ENCODE assay signal across 10 cellular contexts in the genomic region with DNA sequence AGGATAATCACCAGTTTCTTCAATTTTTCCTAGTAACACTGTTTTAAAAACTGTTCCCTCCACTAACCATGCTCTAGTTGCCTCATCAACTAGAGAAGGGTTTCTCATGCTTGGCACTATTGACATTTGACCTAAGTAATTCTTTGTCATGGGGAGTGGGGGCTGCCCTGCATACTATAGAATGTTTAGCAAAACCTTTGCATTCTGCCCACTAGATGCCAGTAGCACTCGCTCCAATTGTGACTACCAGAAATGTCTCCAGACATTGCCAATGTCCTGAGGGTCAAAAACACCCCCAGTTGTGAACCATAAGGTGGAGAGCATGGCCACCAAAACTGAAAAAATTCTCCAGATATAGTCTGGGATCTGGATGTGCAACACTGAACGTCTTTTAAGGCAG. TPM values are rescaled to one million over a fixed set of nuclear protein-coding genes. Genes with fewer than 3 reads are reported as not detected.
A peak's percentile ranks its signal among the peaks of the same experiment; 100 is the strongest.
DNase-seq lines count a peak whose midpoint lies in the region; ATAC-seq, FAIRE-seq and TF ChIP-seq lines count a peak whose summit lies in the region.
"Had no signal": no experiment of that assay in that cellular context is flagged by ENCODE, and none has a peak within 500 bp of the region (broad histone marks: within the 10 kb centered on the region; RNA-seq: fewer than 3 reads in every experiment).

No MANE protein-coding gene starts in this region.

- H3K27ac ChIP-seq in AG04450 (ENCODE audit: low read depth, low read length) (no peak overlapping the region), Panc1 (ENCODE audit: low read length) (no peak overlapping the region)
- H3K27ac ChIP-seq: heart left ventricle had no signal

- H3K27me3 ChIP-seq in AG04450 (ENCODE audit: control insufficient read depth, insufficient read depth, low read length) (no peaks in the 10 kb centered on the region), Panc1 (ENCODE audit: control insufficient read depth, insufficient read depth, low read length) (peaks cover 21% of the 10 kb centered on the region)
- H3K27me3 ChIP-seq: heart left ventricle had no signal

- BruUV-seq in Panc1 (replicated peaks; lab: Mats Ljungman, UMichigan), result no TSS peak

- in situ Hi-C loops in Panc1 (cut with HindIII; ENCODE audit: low pct_unique_long_range_greater_than_20kb, low sequenced_read_pairs), result no loop called here

- POLR2A ChIA-PET in AG04450 (lab: Yijun Ruan, JAX), result no interaction called here
- POLR2A ChIA-PET in Panc1 (lab: Charles Lee), result no interaction called here

- H3K4me3 ChIP-seq in AG04450 (ENCODE audit: low read depth, low read length) (no peak overlapping the region), Panc1 (ENCODE audit: low read depth in 2 of 2, low read length in 2 of 2) (no peak overlapping the region)
- H3K4me3 ChIP-seq: heart left ventricle had no signal

- H3K9me3 ChIP-seq in AG04450 (ENCODE audit: control insufficient read depth, insufficient read depth, low read length) (no peaks in the 10 kb centered on the region), Panc1 (ENCODE audit: control insufficient read depth, insufficient read depth, low read depth, low read length) (no peaks in the 10 kb centered on the region)
- H3K9me3 ChIP-seq: heart left ventricle had no signal

- no peaks in the 10 kb centered on the region for H3K36me3 ChIP-seq in Panc1 (ENCODE audit: control insufficient read depth, insufficient read depth, low read length)
- H3K36me3 ChIP-seq: heart left ventricle had no signal

- H3K4me1 ChIP-seq in Panc1 (ENCODE audit: control insufficient read depth, insufficient read depth, low read length), result no peaks in the 10 kb centered on the region; the same call in 1 of the 2 replicates

- no peak for DNase-seq in AG04450 (ENCODE audit: low read depth, low spot score)
- DNase-seq in Panc1 (ENCODE audit: low read depth, low spot score), result no peak
- peak; percentile 9 for DNase-seq in fibroblast of gingiva (ENCODE audit: low read depth)
- DNase-seq in urothelium cell line (ENCODE audit: low spot score), result no peak
- DNase-seq in NCI-H345 treated with DMSO at 0.1 percent for 48 hours (lab: John Stamatoyannopoulos, UW; ENCODE audit: unreplicated experiment), result no peak
- DNase-seq in hepatic stellate cell (ENCODE audit: low spot score), result no peak
- no peak for DNase-seq in AG08395 (ENCODE audit: low spot score)
- DNase-seq: DMS153, heart left ventricle had no signal

- ATAC-seq in Panc1, result 0 out of 2 replicates have a peak, but pooled peaks have one; percentile 62
- ATAC-seq: heart left ventricle had no signal

- intact Hi-C loops in Panc1 (cut with micrococcal nuclease; ENCODE audit: unreplicated experiment), result no loop called here

- TF ChIP-seq CTCF in AG04450 (IDR thresholded peaks at IDR 0.05; ENCODE audit: low read depth, low read length) (peak; percentile 28; the same call in 1 of the 2 replicates), GM12872 (IDR thresholded peaks at IDR 0.05; ENCODE audit: insufficient read depth, low read depth, low read length) (peak; percentile 50), Panc1 (IDR thresholded peaks at IDR 0.05) (peak; percentile 48)

- FAIRE-seq in urothelium cell line (lab: Jason Lieb, UNC), result no peak

- CTCF ChIA-PET in AG04450 (lab: Charles Lee), result interaction anchor here (1.0 to 1.3 kb wide), 3 partner anchors 10 to 135 kb away, joined by 3 to 4 read pairs (median 3); no protein-coding TSS in a partner anchor
- CTCF ChIA-PET in Panc1 (lab: Charles Lee), result interaction anchor here (0.6 to 0.8 kb wide), 2 partner anchors 39 to 88 kb away, joined by 3 read pairs; no protein-coding TSS in a partner anchor

RNA-seq across cellular contexts. Expression of a gene that starts 27.6 kb away (rescaled TPM):
- polyA plus RNA-seq in AG04450 (2011; rRNA removed), result 10.9 and 12.5 TPM in 2 replicates
- polyA minus RNA-seq in AG04450 (2011; rRNA and poly(A)+ RNA removed), result 17.6 and 20.2 TPM in 2 replicates
- total RNA-seq in Panc1 (2021; ENCODE audit: unreplicated experiment), result 9.3 TPM
- polyA plus RNA-seq in Panc1 (2012; ENCODE audit: insufficient read length), result 3.7 TPM
